Comparison of ENCODE assay signal across 8 cellular contexts in genomic region chr18:79678665-79679551, GRCh38. TPM values are rescaled to one million over a fixed set of nuclear protein-coding genes. Genes with fewer than 3 reads are reported as not detected.
DNase-seq lines count a peak whose midpoint lies in the region; ATAC-seq, FAIRE-seq and TF ChIP-seq lines count a peak whose summit lies in the region.

No MANE protein-coding gene starts in this region.

- ATAC-seq in HG02840 (IDR thresholded peaks at IDR 0.05; ENCODE audit: low FRiP score, unreplicated experiment) (peak; percentile 96), pancreas (peak; percentile 92 to 96 (median 94))

- H3K4me3 ChIP-seq in cardiac muscle cell, result peak overlapping the region; percentile 70
- peak overlapping the region; percentile 48 to 99 (median 89) for H3K4me3 ChIP-seq in pancreas
- H3K4me3 ChIP-seq in tibial artery, result peak overlapping the region; percentile 89 to 96

- H3K9me3 ChIP-seq in cardiac muscle cell (ENCODE audit: low read depth) (no peaks in the 10 kb centered on the region), pancreas (no peaks in the 10 kb centered on the region), tibial artery (no peaks in the 10 kb centered on the region)

- H3K27ac ChIP-seq in adipose tissue (ENCODE audit: low read depth, low read length) (peak overlapping the region; percentile 95), cardiac muscle cell (peak overlapping the region; percentile 98), pancreas (peak overlapping the region; percentile 98 to 99 (median 98)), tibial artery (peak overlapping the region; percentile 94 to 98)

- peak; percentile 50; the same call in 1 of the 2 replicates for TF ChIP-seq POLR2A in GM12892 (IDR thresholded peaks at IDR 0.05; ENCODE audit: low read depth, low read length)

- peak; percentile 100 for FAIRE-seq in GM12892 (lab: Jason Lieb, UNC)
- FAIRE-seq in pancreas (lab: Jason Lieb, UNC), result peak; percentile 53

- H3K27me3 ChIP-seq in cardiac muscle cell (no peaks in the 10 kb centered on the region), pancreas (no peaks in the 10 kb centered on the region), tibial artery (no peaks in the 10 kb centered on the region)

- DNase-seq in GM12892 (ENCODE audit: insufficient read length), result peak; percentile 96
- peak; percentile 99 for DNase-seq in NCI-H1436 (lab: John Stamatoyannopoulos, UW)
- peak; percentile 95 for DNase-seq in SW480 (ENCODE audit: low spot score)
- peak; percentile 99 for DNase-seq in cardiac muscle cell (ENCODE audit: low read depth in 1 of 2, low spot score in 1 of 2)
- peak; percentile 96 to 99 (median 99) for DNase-seq in pancreas
- peak; percentile 99 for DNase-seq in tibial artery

- H3K4me1 ChIP-seq in cardiac muscle cell (ENCODE audit: low read depth), result peaks cover 18% of the 10 kb centered on the region
- peaks cover 6 to 34% (median 14%) of the 10 kb centered on the region in 3 donors for H3K4me1 ChIP-seq in pancreas
- peaks cover 0 to 39% (median 36%) of the 10 kb centered on the region in 4 donors for H3K4me1 ChIP-seq in tibial artery

- no peaks in the 10 kb centered on the region for H3K36me3 ChIP-seq in cardiac muscle cell
- no peaks in the 10 kb centered on the region for H3K36me3 ChIP-seq in pancreas
- peaks cover 0 to 12% (median 0%) of the 10 kb centered on the region in 3 donors for H3K36me3 ChIP-seq in tibial artery

- intact Hi-C loops in pancreas (cut with DNase I), result no loop called here
- intact Hi-C loops in tibial artery (cut with DNase I; ENCODE audit: low total_unique reads), result no loop called here

- WGBS in adipose tissue, 3 donors, result 1% methylated on average over 67 to 77 of the region's 77 CpGs
- 0% methylated on average over 77 of the region's 77 CpGs for WGBS in pancreas, 2 donors

- no peak for TF ChIP-seq CTCF in cardiac muscle cell (IDR thresholded peaks at IDR 0.05; ENCODE audit: low read depth, low read length)
- TF ChIP-seq CTCF in pancreas (IDR thresholded peaks at IDR 0.05), result no peak
- no peak for TF ChIP-seq CTCF in tibial artery (IDR thresholded peaks at IDR 0.05)

RNA-seq across cellular contexts. Expression of gene CTDP1, which starts 0.7 kb away (rescaled TPM):
- polyA plus RNA-seq in GM12892 (2012; ENCODE audit: missing spikeins), result 6.8 TPM
- polyA plus RNA-seq in adipose tissue (10 to 100 TPM in 1 of 3 donors, 1 to 10 TPM in 2; 6.8 to 11.7 (median 8.7) TPM), cardiac muscle cell (22.1 and 23.3 TPM in 2 replicates), pancreas (10 to 100 TPM; 12.5 to 14.4 TPM)
- total RNA-seq in cardiac muscle cell (22.2 and 30.2 TPM in 2 replicates), pancreas (10 to 100 TPM in 4 of 6 donors, 1 to 10 TPM in 2; 9.8 to 13.8 (median 10.2) TPM)

Comparison
In these comparisons a context has a peak if more than half of its experiments do, and no peak if none do; other contexts are left out.
1. Peak in every context shown above with its lines: DNase-seq, ATAC-seq, H3K4me3 ChIP-seq and H3K27ac ChIP-seq.